ENCODE assay signal across 9 cellular contexts in the genomic region with DNA sequence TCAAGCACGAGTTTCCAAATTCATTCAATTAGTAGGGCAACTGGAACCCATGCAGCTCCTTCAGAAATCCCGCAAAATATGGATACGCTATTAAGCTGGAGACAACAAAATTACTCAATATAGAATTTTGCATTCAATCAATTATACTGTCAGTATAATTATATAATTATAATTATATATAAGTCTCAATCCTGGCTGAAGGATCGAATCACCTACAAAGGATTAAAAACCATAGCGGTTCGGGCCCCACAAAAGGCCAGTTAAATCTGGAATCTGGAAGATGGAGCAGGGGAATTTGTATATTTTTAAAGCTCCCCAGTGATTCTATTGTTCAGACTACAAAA.
"Had no signal": no experiment of that assay in that cellular context is flagged by ENCODE, and none has a peak within 500 bp of the region (broad histone marks: within the 10 kb centered on the region; RNA-seq: fewer than 3 reads in every experiment).

No MANE protein-coding gene starts in this region.

- H3K4me3 ChIP-seq: colonic mucosa, gastrocnemius medialis, thoracic aorta had no signal

- DNase-seq: activated CD4-positive, alpha-beta T cell treated with anti-CD3 and anti-CD28 coated beads for 1 hour; effector CD8-positive, alpha-beta T cell had no signal

- H3K9me3 Mint-ChIP-seq: activated CD4-positive, alpha-beta memory T cell treated with anti-CD3 and anti-CD28 coated beads, Interleukin-2, amount 10 ng/mL, durations not matched to agents 7 days and 5 days; activated naive CD8-positive, alpha-beta T cell treated with anti-CD3 and anti-CD28 coated beads, Interleukin-2, amount 50 U/mL, for 24 hours; activated T-helper 1 cell treated with anti-CD3 and anti-CD28 coated beads, Interleukin-12 subunit alpha, Interleukin-12 subunit beta, Interleukin-2, Interleukin-4 antibody, amounts not matched to agents 30 ng/mL and 10 ng/mL and 1 ng/mL, durations not matched to agents 14 hours and 24 hours and 36 hours; stimulated activated naive CD8-positive, alpha-beta T cell treated with anti-CD3 and anti-CD28 coated beads, Interleukin-15, amount 100 ng/mL, for 72 hours had no signal

- H3K9me3 ChIP-seq: colonic mucosa, gastrocnemius medialis, thoracic aorta had no signal

- H3K27ac ChIP-seq: colonic mucosa, gastrocnemius medialis, thoracic aorta had no signal

- H3K27me3 ChIP-seq: colonic mucosa had no signal

- H3K4me3 Mint-ChIP-seq: activated CD4-positive, alpha-beta memory T cell treated with anti-CD3 and anti-CD28 coated beads, Interleukin-2, amount 10 ng/mL, durations not matched to agents 7 days and 5 days; activated naive CD8-positive, alpha-beta T cell treated with anti-CD3 and anti-CD28 coated beads, Interleukin-2, amount 50 U/mL, for 24 hours; activated T-helper 1 cell treated with anti-CD3 and anti-CD28 coated beads, Interleukin-12 subunit alpha, Interleukin-12 subunit beta, Interleukin-2, Interleukin-4 antibody, amounts not matched to agents 30 ng/mL and 10 ng/mL and 1 ng/mL, durations not matched to agents 14 hours and 24 hours and 36 hours; stimulated activated naive CD8-positive, alpha-beta T cell treated with anti-CD3 and anti-CD28 coated beads, Interleukin-15, amount 100 ng/mL, for 72 hours had no signal

- H3K4me1 ChIP-seq: colonic mucosa, gastrocnemius medialis had no signal

- H3K36me3 ChIP-seq: colonic mucosa, gastrocnemius medialis, thoracic aorta had no signal

- H3K27ac Mint-ChIP-seq: activated CD4-positive, alpha-beta memory T cell treated with anti-CD3 and anti-CD28 coated beads, Interleukin-2, amount 10 ng/mL, durations not matched to agents 7 days and 5 days; activated naive CD8-positive, alpha-beta T cell treated with anti-CD3 and anti-CD28 coated beads, Interleukin-2, amount 50 U/mL, for 24 hours; activated T-helper 1 cell treated with anti-CD3 and anti-CD28 coated beads, Interleukin-12 subunit alpha, Interleukin-12 subunit beta, Interleukin-2, Interleukin-4 antibody, amounts not matched to agents 30 ng/mL and 10 ng/mL and 1 ng/mL, durations not matched to agents 14 hours and 24 hours and 36 hours; stimulated activated naive CD8-positive, alpha-beta T cell treated with anti-CD3 and anti-CD28 coated beads, Interleukin-15, amount 100 ng/mL, for 72 hours had no signal
